In genomic region chr16:88967800-88968588, GRCh38 we compare ENCODE assay signal across 10 cellular contexts. TPM values are rescaled to one million over a fixed set of nuclear protein-coding genes. Genes with fewer than 3 reads are reported as not detected.
DNase-seq lines count a peak whose midpoint lies in the region; ATAC-seq and TF ChIP-seq lines count a peak whose summit lies in the region.
"Had no signal": no experiment of that assay in that cellular context is flagged by ENCODE, and none has a peak within 500 bp of the region (broad histone marks: within the 10 kb centered on the region; RNA-seq: fewer than 3 reads in every experiment).

No MANE protein-coding gene starts in this region.

- H3K27ac Mint-ChIP-seq in GM23338, result no peak overlapping the region

- intact Hi-C loops in spleen (cut with DNase I; ENCODE audit: low total_unique reads), result no loop called here

- ATAC-seq in HG02571 (IDR thresholded peaks at IDR 0.05; ENCODE audit: unreplicated experiment), result peak; percentile 51
- ATAC-seq in GM23338, result no peak

- WGBS in spleen, 5 donors, result 15 to 25% (median 19%) methylated on average over 18 to 31 of the region's 31 CpGs

- H3K27me3 Mint-ChIP-seq in GM23338 (ENCODE audit: insufficient read depth, low read depth, poor library complexity), result peaks cover 6% of the 10 kb centered on the region

- no peak overlapping the region for H2AFZ ChIP-seq in GM23338

- H3K27ac ChIP-seq in spleen, result peak overlapping the region in 6 of 8 donors; percentile 1 to 86 (median 66)
- no peak overlapping the region for H3K27ac ChIP-seq in GM23338 (ENCODE audit: low read depth)
- H3K27ac ChIP-seq: 22Rv1 had no signal

- no peaks in the 10 kb centered on the region for H3K9me3 ChIP-seq in spleen

- peaks cover 59 to 79% (median 76%) of the 10 kb centered on the region in 6 donors for H3K4me1 ChIP-seq in spleen
- no peaks in the 10 kb centered on the region for H3K4me1 ChIP-seq in GM23338 (ENCODE audit: insufficient read depth)

- H3K4me1 Mint-ChIP-seq in GM23338, result no peaks in the 10 kb centered on the region

- H3K27me3 ChIP-seq in spleen (replicated peaks in 1 of 7) (peaks cover 0 to 11% (median 0%) of the 10 kb centered on the region in 7 donors), GM23338 (ENCODE audit: insufficient read depth) (no peaks in the 10 kb centered on the region)

- DNase-seq in DMS53 (lab: John Stamatoyannopoulos, UW) (peak; percentile 11), DMS53 treated with DMSO at 0.1 percent for 48 hours (lab: John Stamatoyannopoulos, UW; ENCODE audit: unreplicated experiment) (no peak), NAMALWA (ENCODE audit: low spot score) (peak; percentile 92), spleen (peak; percentile 95), Ammon's horn (ENCODE audit: low spot score) (no peak), NCI-H524 treated with DMSO at 0.1 percent for 48 hours (lab: John Stamatoyannopoulos, UW) (no peak), GM23338 (ENCODE audit: low spot score) (no peak)
- DNase-seq: T-helper 9 cell had no signal

- TF ChIP-seq CTCF in spleen (IDR thresholded peaks at IDR 0.05 in 8 of 11, conservative IDR thresholded peaks at IDR 0.05 in 3 of 11), result no peak
- TF ChIP-seq CTCF in GM23338 (conservative IDR thresholded peaks at IDR 0.05; ENCODE audit: low read depth in 2 of 2), result no peak

- no peaks in the 10 kb centered on the region for H3F3A ChIP-seq in GM23338 (replicated peaks; ENCODE audit: low read depth)

- H3K9me3 Mint-ChIP-seq in GM23338, result no peaks in the 10 kb centered on the region

- no peak overlapping the region for H3K4me3 Mint-ChIP-seq in GM23338

- no peak for TF ChIP-seq POLR2A in spleen (IDR thresholded peaks at IDR 0.05)

- H3K4me2 ChIP-seq in GM23338, result no peak overlapping the region

- H3K9me2 ChIP-seq in GM23338 (ENCODE audit: insufficient read depth), result no peaks in the 10 kb centered on the region

- H3K36me3 ChIP-seq in spleen, result peaks cover 0 to 21% (median 3%) of the 10 kb centered on the region in 6 donors
- H3K36me3 ChIP-seq in GM23338 (ENCODE audit: insufficient read depth), result no peaks in the 10 kb centered on the region

- H4K20me1 ChIP-seq in GM23338 (replicated peaks; ENCODE audit: insufficient read depth), result no peaks in the 10 kb centered on the region

- H3K79me2 ChIP-seq in GM23338 (replicated peaks; ENCODE audit: insufficient read depth), result no peaks in the 10 kb centered on the region

- no peaks in the 10 kb centered on the region for H3K36me3 Mint-ChIP-seq in GM23338 (ENCODE audit: low read depth)

- H3K4me3 ChIP-seq in spleen, result peak overlapping the region in 5 of 8 donors; percentile 9 to 57 (median 19)
- no peak overlapping the region for H3K4me3 ChIP-seq in GM23338

TF ChIP-seq in GM23338, 12 proteins besides CTCF, POLR2A, EP300 and RAD21 (continues in another document):
- TF ChIP-seq REST (IDR thresholded peaks at IDR 0.05; ENCODE audit: unreplicated experiment) (no peak), ZNF331 (CRISPR knock-in tag; IDR thresholded peaks at IDR 0.05; ENCODE audit: low read depth) (no peak), POLR2AphosphoS5 (IDR thresholded peaks at IDR 0.05; ENCODE audit: low read depth) (no peak), ZNF462 (CRISPR knock-in tag; IDR thresholded peaks at IDR 0.05) (no peak), ETS1 (IDR thresholded peaks at IDR 0.05) (no peak), NANOG (IDR thresholded peaks at IDR 0.05; ENCODE audit: borderline replicate concordance) (no peak), CREB1 (CRISPR knock-in tag; IDR thresholded peaks at IDR 0.05; ENCODE audit: low read depth) (no peak)

RNA-seq across cellular contexts. Expression of gene CBFA2T3, which starts 9.0 kb away (rescaled TPM):
- total RNA-seq in spleen, result 10 to 100 TPM; 10.5 to 59.8 (median 56.3) TPM
- polyA plus RNA-seq in spleen (10 to 100 TPM in 2 of 3 donors, 1 to 10 TPM in 1; 8.4 to 25.1 (median 14.3) TPM), GM23338 (2016; fragmentation: Nextera tagmentation; extraction: Ambion mirVana) (0.70 and 0.87 TPM in 2 replicates)
- total RNA-seq in GM23338 (2014; rRNA removed; shearing (Covaris generic)), result 0.85 and 1.5 TPM in 2 replicates

Comparison
In these comparisons a context has a peak if more than half of its experiments do, and no peak if none do; other contexts are left out.
1. DNase-seq: peak in DMS53 (single experiment), NAMALWA (single experiment) and spleen (single experiment); none in DMS53 treated with DMSO at 0.1 percent for 48 hours (single experiment), Ammon's horn (single experiment), NCI-H524 treated with DMSO at 0.1 percent for 48 hours (single experiment) and GM23338 (single experiment).